ENCODE assay signal across 20 cellular contexts in genomic region chr3:195137638-195138588, GRCh38.
"Had no signal": no experiment of that assay in that cellular context is flagged by ENCODE, and none has a peak within 500 bp of the region (broad histone marks: within the 10 kb centered on the region; RNA-seq: fewer than 3 reads in every experiment).

No MANE protein-coding gene starts in this region.

- H3K9me3 ChIP-seq: gastroesophageal sphincter, ovary, sigmoid colon had no signal

- H3K4me3 Mint-ChIP-seq: central memory CD8-positive, alpha-beta T cell; immature natural killer cell; naive thymus-derived CD4-positive, alpha-beta T cell; neural crest cell had no signal

- ATAC-seq: gastroesophageal sphincter; left ventricle myocardium superior; naive thymus-derived CD4-positive, alpha-beta T cell had no signal

- H3K27me3 Mint-ChIP-seq: central memory CD8-positive, alpha-beta T cell; naive thymus-derived CD4-positive, alpha-beta T cell had no signal

- H3K27me3 ChIP-seq: dorsolateral prefrontal cortex, esophagus muscularis mucosa, gastroesophageal sphincter, ovary, sigmoid colon had no signal

- H3K4me3 ChIP-seq: dorsolateral prefrontal cortex, esophagus muscularis mucosa, gastroesophageal sphincter, ovary, skin epidermis had no signal

- DNase-seq: cortex of kidney; dorsolateral prefrontal cortex; effector CD8-positive, alpha-beta T cell; foreskin fibroblast; glutamatergic neuron; immature natural killer cell; left ventricle myocardium superior; mesendoderm; naive thymus-derived CD4-positive, alpha-beta T cell; ovary; sigmoid colon; stimulated activated CD4-positive, alpha-beta T cell treated with anti-CD3 and anti-CD28 coated beads, Interleukin-12 subunit alpha, Interleukin-12 subunit beta, amount 100 ng/mL, for 4 hours; stimulated activated CD4-positive, alpha-beta T cell treated with anti-CD3 and anti-CD28 coated beads, Interleukin-2, amount 100 ng/mL, for 48 hours; stimulated activated naive CD4-positive, alpha-beta T cell treated with Interleukin-2 at 50 U/mL for 16 hours; trophoblast cell had no signal

- H3K27ac ChIP-seq: dorsolateral prefrontal cortex, esophagus muscularis mucosa, ovary had no signal

- H3K36me3 ChIP-seq: esophagus muscularis mucosa, gastroesophageal sphincter, ovary, sigmoid colon had no signal

- H3K27ac Mint-ChIP-seq: naive thymus-derived CD4-positive, alpha-beta T cell had no signal

- H3K4me1 Mint-ChIP-seq: immature natural killer cell, neural crest cell had no signal
